Comparison of ENCODE assay signal across 1 cellular context in genomic region chr5:72178910-72179815, GRCh38.
A peak's percentile ranks its signal among the peaks of the same experiment; 100 is the strongest.
TF ChIP-seq lines count a peak whose summit lies in the region.

No MANE protein-coding gene starts in this region.

TF ChIP-seq in SK-N-SH, 30 proteins besides CTCF, POLR2A, EP300 and RAD21 (continued from another document):
- TF ChIP-seq ZBTB33 (IDR thresholded peaks at IDR 0.05; ENCODE audit: borderline replicate concordance, low read depth): peak; percentile 51; the same call in 1 of the 2 replicates
